In the genomic region with DNA sequence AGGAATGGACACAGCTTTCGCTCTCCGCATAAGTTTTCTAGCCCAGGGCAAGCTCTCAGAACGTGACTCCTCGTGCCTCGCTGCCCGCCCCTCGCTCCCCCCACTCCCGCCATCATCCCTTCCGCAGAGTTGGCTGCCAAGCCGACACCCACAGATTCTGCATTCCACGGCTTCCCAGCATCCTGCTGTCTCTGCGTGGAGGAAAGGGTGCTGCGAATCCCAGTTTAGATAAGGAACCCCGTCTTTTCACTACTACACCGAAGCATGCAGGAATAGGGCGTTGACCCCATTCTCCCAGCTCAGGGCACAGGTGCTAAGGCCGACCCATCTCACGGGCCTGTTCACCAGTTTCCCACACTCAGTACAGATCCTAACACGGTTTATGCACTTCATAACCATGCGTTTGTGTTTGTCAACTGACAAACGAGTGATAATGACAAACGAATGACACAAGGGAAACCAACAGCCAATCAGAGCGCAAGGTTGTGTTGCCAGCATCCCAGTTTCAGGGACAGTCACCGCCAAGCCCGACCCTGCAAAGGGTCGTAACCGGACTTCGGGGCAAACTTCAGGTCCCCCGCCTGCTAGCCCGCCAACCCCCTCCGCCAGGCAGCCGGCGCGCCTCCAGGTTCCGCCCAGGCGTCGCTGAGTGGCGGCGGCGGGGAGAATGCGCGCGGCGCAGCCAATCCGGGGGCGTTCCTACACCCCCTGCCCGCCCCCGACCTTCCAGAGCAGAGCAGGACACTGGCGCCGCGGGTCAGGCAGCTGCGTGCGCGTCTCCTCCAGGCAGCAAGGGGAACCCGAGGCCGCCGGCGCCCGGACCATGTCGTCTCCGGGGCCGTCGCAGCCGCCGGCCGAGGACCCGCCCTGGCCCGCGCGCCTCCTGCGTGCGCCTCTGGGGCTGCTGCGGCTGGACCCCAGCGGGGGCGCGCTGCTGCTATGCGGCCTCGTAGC, we compare ENCODE assay signal across 8 cellular contexts. TPM values are rescaled to one million over a fixed set of nuclear protein-coding genes. Genes with fewer than 3 reads are reported as not detected.
DNase-seq lines count a peak whose midpoint lies in the region; ATAC-seq and TF ChIP-seq lines count a peak whose summit lies in the region.

A gene (plus strand): TSS at position 729 of the 954 bp plus-strand sequence. CDS start 95 bp downstream, at position 824.

- peak within 1 kb of the TSS; percentile 25 for H3K27ac Mint-ChIP-seq in activated CD4-positive, alpha-beta memory T cell treated with anti-CD3 and anti-CD28 coated beads for 36 hours

- CTCF ChIA-PET in activated CD4-positive, alpha-beta memory T cell treated with anti-CD3 and anti-CD28 coated beads for 36 hours (lab: Charles Lee) = interaction anchor here (0.6 to 1.4 kb wide), 5 partner anchors 19 to 641 kb away, joined by 3 to 5 read pairs (median 4); a partner anchor contains a TSS

- H3K4me1 Mint-ChIP-seq in activated CD4-positive, alpha-beta memory T cell treated with anti-CD3 and anti-CD28 coated beads for 36 hours (ENCODE audit: low read depth) = peaks cover 14% of the 10 kb centered on the region

- peak within 1 kb of the TSS; percentile 81 for H3K4me3 Mint-ChIP-seq in activated CD4-positive, alpha-beta memory T cell treated with anti-CD3 and anti-CD28 coated beads for 36 hours

- no peaks in the 10 kb centered on the region for H3K9me3 Mint-ChIP-seq in activated CD4-positive, alpha-beta memory T cell treated with anti-CD3 and anti-CD28 coated beads for 36 hours

- DNase-seq in AG20443 (ENCODE audit: low spot score) = peak; percentile 96
- DNase-seq in NCI-H69 (lab: John Stamatoyannopoulos, UW) = peak; percentile 86
- DNase-seq in activated CD4-positive, alpha-beta memory T cell treated with anti-CD3 and anti-CD28 coated beads for 36 hours = peak; percentile 80
- peak; percentile 77 to 93 (median 86) for DNase-seq in dorsolateral prefrontal cortex
- DNase-seq in lung (ENCODE audit: low spot score) = peak; percentile 82
- DNase-seq in stimulated activated CD4-positive, alpha-beta T cell treated with anti-CD3 and anti-CD28 coated beads, TNF-alpha, amount 100 ng/mL, for 24 hours (ENCODE audit: low read depth in 3 of 3) = peak; percentile 47 to 76 (median 62)

- H3K27me3 ChIP-seq in dorsolateral prefrontal cortex = no peaks in the 10 kb centered on the region
- no peaks in the 10 kb centered on the region for H3K27me3 ChIP-seq in lung (ENCODE audit: control insufficient read depth, insufficient read depth)

- WGBS in lung, 2 donors = 2 to 7% methylated on average over 64 to 78 of the region's 78 CpGs

- H3K27me3 Mint-ChIP-seq in activated CD4-positive, alpha-beta memory T cell treated with anti-CD3 and anti-CD28 coated beads for 36 hours = no peaks in the 10 kb centered on the region

- H3K36me3 ChIP-seq in lung (ENCODE audit: control insufficient read depth in 2 of 2, insufficient read depth in 2 of 2, low read length in 2 of 2) = no peaks in the 10 kb centered on the region

- H3K4me3 ChIP-seq in dorsolateral prefrontal cortex = peak within 1 kb of the TSS; percentile 58 to 96 (median 84)
- peak within 1 kb of the TSS; percentile 69 for H3K4me3 ChIP-seq in lung

- H3K27ac ChIP-seq in dorsolateral prefrontal cortex (peak within 1 kb of the TSS; percentile 37 to 94 (median 88)), lung (ENCODE audit: low read depth in 1 of 2, low read length in 1 of 2) (peak within 1 kb of the TSS; percentile 82 to 95)

- peak; percentile 98 for ATAC-seq in GM18909 (IDR thresholded peaks at IDR 0.05; ENCODE audit: poor library complexity, unreplicated experiment)
- peak; percentile 96 for ATAC-seq in HG03139 (IDR thresholded peaks at IDR 0.05; ENCODE audit: unreplicated experiment)
- peak; percentile 95 for ATAC-seq in lung (ENCODE audit: insufficient read depth, low FRiP score)

- POLR2A ChIA-PET in activated CD4-positive, alpha-beta memory T cell treated with anti-CD3 and anti-CD28 coated beads for 36 hours (lab: Charles Lee) = interaction anchor here (0.9 kb wide), 1 partner anchor 211 kb away, joined by 5 read pairs; a partner anchor contains a TSS

- peak in 41 of 56 donors; percentile 10 to 62 (median 35) for TF ChIP-seq CTCF in dorsolateral prefrontal cortex (IDR thresholded peaks at IDR 0.05 in 54 of 56, conservative IDR thresholded peaks at IDR 0.05 in 2 of 56; ENCODE audit: low read depth in 1 of 56, partially characterized antibody in 56 of 56)
- TF ChIP-seq CTCF in lung (IDR thresholded peaks at IDR 0.05; ENCODE audit: control extremely low read depth, extremely low read depth) = no peak

- H3K36me3 Mint-ChIP-seq in activated CD4-positive, alpha-beta memory T cell treated with anti-CD3 and anti-CD28 coated beads for 36 hours = peaks cover 2% of the 10 kb centered on the region

- H3K4me1 ChIP-seq in lung (ENCODE audit: control insufficient read depth in 2 of 2, insufficient read depth in 2 of 2, low read length in 2 of 2) = peaks cover 9 to 10% of the 10 kb centered on the region in 2 donors

- no peaks in the 10 kb centered on the region for H3K9me3 ChIP-seq in lung (ENCODE audit: control insufficient read depth in 2 of 2, insufficient read depth in 1 of 2, low read length in 1 of 2)

- intact Hi-C loops in activated CD4-positive, alpha-beta memory T cell treated with anti-CD3 and anti-CD28 coated beads for 36 hours (cut with micrococcal nuclease) = loop anchor here (1.0 kb wide), 2 partner anchors 59 to 211 kb away; a partner anchor contains a TSS
- intact Hi-C loops in dorsolateral prefrontal cortex (cut with DNase I) = loop anchor here (1.0 to 5.0 kb wide), 2 partner anchors 58 to 61 kb away; a partner anchor contains a TSS

RNA-seq across cellular contexts. Expression of the gene that starts here (rescaled TPM):
- total RNA-seq in activated CD4-positive, alpha-beta memory T cell treated with anti-CD3 and anti-CD28 coated beads for 36 hours = 1 to 10 TPM; 1.2 to 1.5 TPM
- 10 to 100 TPM in 119 of 120 experiments, 1 to 10 TPM in 1; 9.1 to 23.6 (median 15.5) TPM for total RNA-seq in dorsolateral prefrontal cortex
- total RNA-seq in lung = 1 to 10 TPM; 5.6 to 7.3 TPM
- 1 to 10 TPM; 1.9 to 2.1 TPM for polyA plus RNA-seq in lung

Comparison
In these comparisons a context has a peak if more than half of its experiments do, and no peak if none do; other contexts are left out.
1. Peak in every context shown above with its lines: DNase-seq, ATAC-seq, H3K4me3 ChIP-seq and H3K27ac ChIP-seq.